In the genomic region with DNA sequence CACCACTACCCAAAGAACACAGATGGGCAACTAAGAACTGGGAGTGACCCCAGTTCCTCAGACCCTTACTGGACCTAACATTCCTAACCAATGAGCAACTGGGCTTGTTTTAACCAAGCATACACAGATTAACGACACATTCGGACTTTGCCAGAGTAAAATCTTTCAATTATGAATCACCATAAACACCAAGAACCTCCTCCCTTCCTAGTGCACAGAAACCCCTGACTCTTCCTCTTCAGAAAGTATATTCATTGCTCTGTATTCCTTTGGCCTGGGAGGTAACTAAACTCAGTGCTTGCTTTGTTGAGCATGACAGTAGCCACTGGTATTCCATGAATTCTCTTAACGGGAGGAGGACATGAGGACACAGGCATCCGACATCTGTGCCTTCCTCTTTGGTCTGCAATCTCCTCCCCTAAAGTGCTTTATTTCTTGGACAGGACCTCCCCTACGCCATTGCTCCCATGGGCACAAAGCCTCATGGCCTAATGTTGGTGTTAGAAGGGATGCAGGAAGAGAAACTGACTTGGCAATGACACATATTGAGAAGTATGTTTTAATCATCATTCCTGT, we compare ENCODE assay signal across 1 cellular context.
TF ChIP-seq lines count a peak whose summit lies in the region.

No MANE protein-coding gene starts in this region.

TF ChIP-seq in SK-N-SH treated with all-trans-retinoic acid at 6 μM for 48 hours, 23 proteins besides CTCF, POLR2A, EP300 and RAD21 (continued from another document):
- no peak for TF ChIP-seq TSHZ2 (CRISPR knock-in tag; IDR thresholded peaks at IDR 0.05)
